14 cellular contexts compared by ENCODE assay signal in genomic region chr1:240999826-241000225, GRCh38.
DNase-seq lines count a peak whose midpoint lies in the region; ATAC-seq and TF ChIP-seq lines count a peak whose summit lies in the region.
"Had no signal": no experiment of that assay in that cellular context is flagged by ENCODE, and none has a peak within 500 bp of the region (broad histone marks: within the 10 kb centered on the region; RNA-seq: fewer than 3 reads in every experiment).

No MANE protein-coding gene starts in this region.

- H3K27ac ChIP-seq in GM23338 (ENCODE audit: low read depth) (no peak overlapping the region), mesendoderm (ENCODE audit: low read depth, low read length) (no peak overlapping the region), uterus (no peak overlapping the region)

- H3K9me3 ChIP-seq in uterus = no peaks in the 10 kb centered on the region

- H3K36me3 Mint-ChIP-seq in GM23338 (ENCODE audit: low read depth) = peaks cover 4% of the 10 kb centered on the region; the same call in 2 of the 3 replicates
- H3K36me3 Mint-ChIP-seq in activated T-cell treated with anti-CD3 and anti-CD28 coated beads, Interleukin-2, amount 50 U/mL, for 72 hours (ENCODE audit: insufficient read depth in 2 of 2) = no peaks in the 10 kb centered on the region
- H3K36me3 Mint-ChIP-seq: CD4-positive, alpha-beta memory T cell had no signal

- no peak overlapping the region for H3K27ac Mint-ChIP-seq in GM23338
- no peak overlapping the region for H3K27ac Mint-ChIP-seq in activated T-cell treated with anti-CD3 and anti-CD28 coated beads, Interleukin-2, amount 50 U/mL, for 72 hours
- H3K27ac Mint-ChIP-seq: B cell; CD4-positive, alpha-beta memory T cell; IgD-negative memory B cell had no signal

- TF ChIP-seq CTCF in GM23338 (conservative IDR thresholded peaks at IDR 0.05; ENCODE audit: low read depth in 2 of 2) (no peak), uterus (IDR thresholded peaks at IDR 0.05) (no peak)

- H3K4me1 Mint-ChIP-seq in GM23338 = peaks cover 14% of the 10 kb centered on the region
- no peaks in the 10 kb centered on the region for H3K4me1 Mint-ChIP-seq in activated T-cell treated with anti-CD3 and anti-CD28 coated beads, Interleukin-2, amount 50 U/mL, for 72 hours (ENCODE audit: low read depth)
- H3K4me1 Mint-ChIP-seq: B cell; CD4-positive, alpha-beta memory T cell had no signal

- H3K4ac ChIP-seq in mesendoderm (ENCODE audit: low read depth, low read length) = no peak overlapping the region

- peaks cover 4% of the 10 kb centered on the region; the same call in 1 of the 2 replicates for H3K9me2 ChIP-seq in GM23338 (ENCODE audit: insufficient read depth)

- H4K20me1 ChIP-seq in GM23338 (replicated peaks; ENCODE audit: insufficient read depth) = no peaks in the 10 kb centered on the region

- H3K4me1 ChIP-seq in GM23338 (ENCODE audit: insufficient read depth) (peaks cover 17% of the 10 kb centered on the region), mesendoderm (ENCODE audit: control insufficient read depth, low read depth, low read length) (no peaks in the 10 kb centered on the region), uterus (no peaks in the 10 kb centered on the region)

- H2AK5ac ChIP-seq in mesendoderm (ENCODE audit: low read length) = no peak overlapping the region

- no peaks in the 10 kb centered on the region; the same call in 2 of the 3 replicates for H3K9me3 Mint-ChIP-seq in GM23338
- H3K9me3 Mint-ChIP-seq in activated T-cell treated with anti-CD3 and anti-CD28 coated beads, Interleukin-2, amount 50 U/mL, for 72 hours = peaks cover 2 to 6% of the 10 kb centered on the region in 2 donors

- DNase-seq in GM23338 (ENCODE audit: low spot score) (peak; percentile 27), SHP77 treated with DMSO at 0.1 percent for 48 hours (lab: John Stamatoyannopoulos, UW) (peak; percentile 63), mesendoderm (peak; percentile 37), uterus (no peak)
- DNase-seq in activated T-cell treated with anti-CD3 and anti-CD28 coated beads, Interleukin-2, amount 50 U/mL, for 72 hours = no peak
- DNase-seq in activated naive CD4-positive, alpha-beta T cell (lab: John Stamatoyannopoulos, UW) = no peak
- DNase-seq: C1 segment of cervical spinal cord; CD4-positive, alpha-beta memory T cell; DMS79; EL; GDM1 had no signal

- H3K36me3 ChIP-seq in GM23338 (ENCODE audit: insufficient read depth) (no peaks in the 10 kb centered on the region), mesendoderm (ENCODE audit: control insufficient read depth, insufficient read depth, low read length) (no peaks in the 10 kb centered on the region), uterus (no peaks in the 10 kb centered on the region)

- intact Hi-C loops in uterus (cut with DNase I; ENCODE audit: low total_unique reads) = loop anchor here (5.0 kb wide), 1 partner anchor 433 kb away; no protein-coding TSS in a partner anchor

- H3K4me2 ChIP-seq in GM23338 (peak overlapping the region; percentile 50; the same call in 1 of the 2 replicates), mesendoderm (ENCODE audit: low read length) (no peak overlapping the region)

- H3K27me3 ChIP-seq in GM23338 (ENCODE audit: insufficient read depth) (no peaks in the 10 kb centered on the region), mesendoderm (ENCODE audit: insufficient read depth, low read length, poor library complexity) (no peaks in the 10 kb centered on the region), uterus (no peaks in the 10 kb centered on the region)

- WGBS in mesendoderm (ENCODE audit: extremely low coverage, insufficient coverage, low lambda C conversion rate) = no CpG with 5 or more reads among the region's 8 CpGs

- ATAC-seq in GM23338 (no peak), HG02571 (IDR thresholded peaks at IDR 0.05; ENCODE audit: unreplicated experiment) (no peak)
- ATAC-seq in activated T-cell treated with anti-CD3 and anti-CD28 coated beads, Interleukin-2, amount 50 U/mL, for 72 hours (replicated peaks in 1 of 2) = no peak

- H3K79me2 ChIP-seq in GM23338 (replicated peaks; ENCODE audit: insufficient read depth) = no peaks in the 10 kb centered on the region
- no peaks in the 10 kb centered on the region for H3K79me2 ChIP-seq in mesendoderm (ENCODE audit: control insufficient read depth, insufficient read depth, low read length)

- H3K79me1 ChIP-seq in mesendoderm (ENCODE audit: low read length) = no peaks in the 10 kb centered on the region

- H3K56ac ChIP-seq in mesendoderm (ENCODE audit: low read length) = no peak overlapping the region

- no peaks in the 10 kb centered on the region for H3F3A ChIP-seq in GM23338 (replicated peaks; ENCODE audit: low read depth)

- H3K18ac ChIP-seq in mesendoderm (ENCODE audit: low read length) = no peak overlapping the region

- H3K4me3 Mint-ChIP-seq in GM23338 = no peak overlapping the region
- H3K4me3 Mint-ChIP-seq in activated T-cell treated with anti-CD3 and anti-CD28 coated beads, Interleukin-2, amount 50 U/mL, for 72 hours = no peak overlapping the region
- H3K4me3 Mint-ChIP-seq: B cell; CD4-positive, alpha-beta memory T cell; IgD-negative memory B cell had no signal

- no peak overlapping the region for H2BK5ac ChIP-seq in mesendoderm (ENCODE audit: low read length)

- no peak overlapping the region for H2BK15ac ChIP-seq in mesendoderm (replicated peaks; ENCODE audit: low read depth)

- H3K27me3 Mint-ChIP-seq in GM23338 (ENCODE audit: insufficient read depth, low read depth, poor library complexity) = peaks cover 7% of the 10 kb centered on the region
- H3K27me3 Mint-ChIP-seq in activated T-cell treated with anti-CD3 and anti-CD28 coated beads, Interleukin-2, amount 50 U/mL, for 72 hours (ENCODE audit: low read depth) = no peaks in the 10 kb centered on the region
- H3K27me3 Mint-ChIP-seq: B cell; CD4-positive, alpha-beta memory T cell; IgD-negative memory B cell had no signal

- TF ChIP-seq POLR2A in uterus (IDR thresholded peaks at IDR 0.05) = no peak

- no peak overlapping the region for H4K8ac ChIP-seq in mesendoderm (ENCODE audit: low read depth, low read length)

- H3K23ac ChIP-seq in mesendoderm (ENCODE audit: low read length) = no peak overlapping the region

- no peak overlapping the region for H3K4me3 ChIP-seq in GM23338
- no peak overlapping the region for H3K4me3 ChIP-seq in mesendoderm (ENCODE audit: low read length)
- no peak overlapping the region for H3K4me3 ChIP-seq in uterus

- no peak overlapping the region; the same call in 1 of the 2 replicates for H2AFZ ChIP-seq in GM23338

- no peak overlapping the region for H2BK120ac ChIP-seq in mesendoderm (ENCODE audit: low read depth, low read length)

- no peak overlapping the region for H3K9ac ChIP-seq in mesendoderm (ENCODE audit: low read length)

- no peak overlapping the region for H4K5ac ChIP-seq in mesendoderm (ENCODE audit: low read length)

TF ChIP-seq in GM23338, 12 proteins besides CTCF, POLR2A, EP300 and RAD21 (continues in another document):
- TF ChIP-seq NANOG (IDR thresholded peaks at IDR 0.05; ENCODE audit: borderline replicate concordance) (no peak), CREB1 (CRISPR knock-in tag; IDR thresholded peaks at IDR 0.05; ENCODE audit: low read depth) (no peak), EZH2 (IDR thresholded peaks at IDR 0.05; ENCODE audit: low read depth, unreplicated experiment) (no peak), JUNB (IDR thresholded peaks at IDR 0.05; ENCODE audit: unreplicated experiment) (no peak), REST (IDR thresholded peaks at IDR 0.05; ENCODE audit: unreplicated experiment) (no peak), ZNF331 (CRISPR knock-in tag; IDR thresholded peaks at IDR 0.05; ENCODE audit: low read depth) (no peak), ETS1 (IDR thresholded peaks at IDR 0.05) (no peak), POLR2AphosphoS5 (IDR thresholded peaks at IDR 0.05; ENCODE audit: low read depth) (no peak), STAT1 (IDR thresholded peaks at IDR 0.05; ENCODE audit: unreplicated experiment) (no peak), EZH2phosphoT487 (IDR thresholded peaks at IDR 0.05; ENCODE audit: unreplicated experiment) (no peak), ZNF114 (CRISPR knock-in tag; IDR thresholded peaks at IDR 0.05) (no peak)

Comparison
In these comparisons a context has a peak if more than half of its experiments do, and no peak if none do; other contexts are left out.
1. DNase-seq: peak in GM23338 (single experiment), SHP77 treated with DMSO at 0.1 percent for 48 hours (single experiment) and mesendoderm (single experiment); none in uterus (0 of 2), activated T-cell treated with anti-CD3 and anti-CD28 coated beads, Interleukin-2, amount 50 U/mL, for 72 hours (0 of 2) and activated naive CD4-positive, alpha-beta T cell (0 of 4).